ENCODE assay signal across 17 cellular contexts in the genomic region with DNA sequence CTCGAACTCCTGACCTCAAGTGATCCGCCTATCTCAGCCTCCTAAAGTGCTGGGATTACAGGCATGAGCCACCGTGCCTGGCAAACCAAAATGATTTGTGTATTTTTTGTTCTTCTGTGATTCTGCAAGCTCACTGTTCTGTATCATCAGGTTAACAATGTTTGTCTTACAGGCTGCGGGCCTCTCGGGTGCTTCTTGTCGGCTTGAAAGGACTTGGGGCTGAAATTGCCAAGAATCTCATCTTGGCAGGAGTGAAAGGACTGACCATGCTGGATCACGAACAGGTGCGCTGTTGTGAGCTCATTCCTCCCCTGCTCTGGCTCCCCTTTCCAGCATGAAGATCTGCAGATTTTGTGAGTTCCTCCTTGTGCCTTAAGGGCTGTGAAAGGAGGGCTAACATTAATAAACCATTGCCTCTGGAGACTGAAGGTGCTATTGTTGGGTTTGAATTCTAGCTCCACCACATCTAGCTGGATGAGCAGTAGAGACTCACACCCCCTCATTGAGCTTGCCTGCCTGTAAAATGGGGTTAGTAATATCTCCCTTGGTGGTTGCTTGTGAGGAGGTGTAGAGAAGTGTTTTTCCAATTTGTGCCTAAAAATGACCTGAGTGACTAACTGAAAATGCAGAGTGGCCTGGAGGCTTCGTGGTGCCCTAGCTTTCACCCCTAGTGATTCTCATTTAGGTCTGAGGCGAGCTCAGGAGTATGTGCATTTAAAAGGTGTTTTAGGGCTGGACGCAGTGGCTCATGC. TPM values are rescaled to one million over a fixed set of nuclear protein-coding genes. Genes with fewer than 3 reads are reported as not detected.
DNase-seq lines count a peak whose midpoint lies in the region.
"Had no signal": no experiment of that assay in that cellular context is flagged by ENCODE, and none has a peak within 500 bp of the region (broad histone marks: within the 10 kb centered on the region; RNA-seq: fewer than 3 reads in every experiment).

No MANE protein-coding gene starts in this region.

- peak overlapping the region; percentile 32 for H3K27ac Mint-ChIP-seq in activated CD4-positive, alpha-beta T cell treated with anti-CD3 and anti-CD28 coated beads, Interleukin-2, amount 10 ng/mL, durations not matched to agents 7 days and 5 days
- peak overlapping the region; percentile 21 for H3K27ac Mint-ChIP-seq in activated T-helper 2 cell treated with anti-CD3 and anti-CD28 coated beads, Interferon-gamma antibody, Interleukin-2, Interleukin-4, amounts not matched to agents 10 μg/mL and 5 μg/mL and 100 μg/mL, durations not matched to agents 14 hours and 24 hours and 36 hours
- H3K27ac Mint-ChIP-seq: memory B cell had no signal

- H3K4me3 ChIP-seq in muscle layer of duodenum (ENCODE audit: low read depth in 1 of 2, low read length in 2 of 2) (no peak overlapping the region), stomach smooth muscle (ENCODE audit: low read length in 2 of 2) (peak overlapping the region in 1 of 2 donors; percentile 40)
- H3K4me3 ChIP-seq: smooth muscle cell had no signal

- POLR2A ChIA-PET in activated CD4-positive, alpha-beta T cell treated with anti-CD3 and anti-CD28 coated beads, Interleukin-2, amount 10 ng/mL, durations not matched to agents 7 days and 5 days (lab: Charles Lee) = no interaction called here

- intact Hi-C loops in activated T-helper 2 cell treated with anti-CD3 and anti-CD28 coated beads, Interferon-gamma antibody, Interleukin-2, Interleukin-4, amounts not matched to agents 10 μg/mL and 5 μg/mL and 100 μg/mL, durations not matched to agents 14 hours and 24 hours and 36 hours (cut with micrococcal nuclease) = no loop called here

- H3K27me3 ChIP-seq in muscle layer of duodenum (ENCODE audit: low read depth, low read length) (no peaks in the 10 kb centered on the region), stomach smooth muscle (ENCODE audit: control insufficient read depth in 1 of 2, insufficient read depth in 2 of 2, low read length in 2 of 2) (no peaks in the 10 kb centered on the region)

- H3K4me1 ChIP-seq in muscle layer of duodenum (ENCODE audit: control insufficient read depth in 1 of 2, insufficient read depth in 2 of 2, low read length in 2 of 2) = peaks cover 0 to 18% of the 10 kb centered on the region in 2 donors
- peaks cover 29% of the 10 kb centered on the region for H3K4me1 ChIP-seq in stomach smooth muscle (ENCODE audit: control insufficient read depth, insufficient read depth, low read length)

- H3K36me3 ChIP-seq in muscle layer of duodenum (ENCODE audit: control insufficient read depth in 1 of 2, insufficient read depth in 2 of 2, low read length in 2 of 2) (peaks cover 21 to 25% of the 10 kb centered on the region in 2 donors), stomach smooth muscle (ENCODE audit: control insufficient read depth in 2 of 2, insufficient read depth in 2 of 2, low read length in 2 of 2) (peaks cover 13 to 23% of the 10 kb centered on the region in 2 donors)

- H3K4me3 Mint-ChIP-seq in activated CD4-positive, alpha-beta T cell treated with anti-CD3 and anti-CD28 coated beads, Interleukin-2, amount 10 ng/mL, durations not matched to agents 7 days and 5 days = no peak overlapping the region
- H3K4me3 Mint-ChIP-seq in activated T-helper 2 cell treated with anti-CD3 and anti-CD28 coated beads, Interferon-gamma antibody, Interleukin-2, Interleukin-4, amounts not matched to agents 10 μg/mL and 5 μg/mL and 100 μg/mL, durations not matched to agents 14 hours and 24 hours and 36 hours (ENCODE audit: low read depth) = no peak overlapping the region
- H3K4me3 Mint-ChIP-seq: activated naive CD8-positive, alpha-beta T cell treated with anti-CD3 and anti-CD28 coated beads, Interleukin-2, amount 10 ng/mL, durations not matched to agents 7 days and 5 days; central memory CD8-positive, alpha-beta T cell; memory B cell had no signal

- no peak for DNase-seq in activated CD4-positive, alpha-beta T cell treated with anti-CD3 and anti-CD28 coated beads, Interleukin-2, amount 10 ng/mL, durations not matched to agents 7 days and 5 days
- no peak for DNase-seq in activated CD4-positive, alpha-beta T cell treated with anti-CD3 and anti-CD28 coated beads for 48 hours
- no peak for DNase-seq in activated T-helper 2 cell treated with anti-CD3 and anti-CD28 coated beads, Interferon-gamma antibody, Interleukin-2, Interleukin-4, amounts not matched to agents 10 μg/mL and 5 μg/mL and 100 μg/mL, durations not matched to agents 14 hours and 24 hours and 36 hours (ENCODE audit: low spot score)
- no peak for DNase-seq in AML-193 (lab: John Stamatoyannopoulos, UW)
- DNase-seq in NCI-H526 (lab: John Stamatoyannopoulos, UW) = no peak
- no peak for DNase-seq in DMS53 (lab: John Stamatoyannopoulos, UW)
- DNase-seq: activated CD4-positive, alpha-beta T cell treated with anti-CD3 and anti-CD28 coated beads, Interleukin-2, amount 50 U/mL, for 48 hours; activated naive CD8-positive, alpha-beta T cell treated with anti-CD3 and anti-CD28 coated beads, Interleukin-2, amount 10 ng/mL, durations not matched to agents 7 days and 5 days; foreskin melanocyte; IMR-90; NCI-H1105; Right ventricle myocardium superior had no signal

- no peaks in the 10 kb centered on the region for H3K9me3 Mint-ChIP-seq in activated CD4-positive, alpha-beta T cell treated with anti-CD3 and anti-CD28 coated beads, Interleukin-2, amount 10 ng/mL, durations not matched to agents 7 days and 5 days
- H3K9me3 Mint-ChIP-seq in activated T-helper 2 cell treated with anti-CD3 and anti-CD28 coated beads, Interferon-gamma antibody, Interleukin-2, Interleukin-4, amounts not matched to agents 10 μg/mL and 5 μg/mL and 100 μg/mL, durations not matched to agents 14 hours and 24 hours and 36 hours = no peaks in the 10 kb centered on the region
- H3K9me3 Mint-ChIP-seq: activated naive CD8-positive, alpha-beta T cell treated with anti-CD3 and anti-CD28 coated beads, Interleukin-2, amount 10 ng/mL, durations not matched to agents 7 days and 5 days; central memory CD8-positive, alpha-beta T cell; memory B cell had no signal

- H3K9me3 ChIP-seq in muscle layer of duodenum (ENCODE audit: control insufficient read depth in 1 of 2, low read length in 2 of 2) (no peaks in the 10 kb centered on the region), stomach smooth muscle (ENCODE audit: control insufficient read depth in 2 of 2, low read length in 2 of 2) (no peaks in the 10 kb centered on the region)

- CTCF ChIA-PET in activated CD4-positive, alpha-beta T cell treated with anti-CD3 and anti-CD28 coated beads, Interleukin-2, amount 10 ng/mL, durations not matched to agents 7 days and 5 days (lab: Charles Lee) = interaction anchor here (0.5 to 4.6 kb wide), 7 partner anchors 11 to 124 kb away, joined by 3 to 24 read pairs (median 5); a partner anchor contains a TSS

- peak overlapping the region; percentile 6 to 21 for H3K9ac ChIP-seq in stomach smooth muscle (ENCODE audit: low read length in 2 of 2)

- peaks cover 59% of the 10 kb centered on the region for H3K36me3 Mint-ChIP-seq in activated CD4-positive, alpha-beta T cell treated with anti-CD3 and anti-CD28 coated beads, Interleukin-2, amount 10 ng/mL, durations not matched to agents 7 days and 5 days (ENCODE audit: low read depth)
- peaks cover 63% of the 10 kb centered on the region for H3K36me3 Mint-ChIP-seq in activated T-helper 2 cell treated with anti-CD3 and anti-CD28 coated beads, Interferon-gamma antibody, Interleukin-2, Interleukin-4, amounts not matched to agents 10 μg/mL and 5 μg/mL and 100 μg/mL, durations not matched to agents 14 hours and 24 hours and 36 hours (ENCODE audit: low read depth)

- peak overlapping the region; percentile 51 for H3K27ac ChIP-seq in muscle layer of duodenum (ENCODE audit: low read length)
- H3K27ac ChIP-seq in stomach smooth muscle (ENCODE audit: low read length) = peak overlapping the region; percentile 76

- H3K4me1 Mint-ChIP-seq in activated CD4-positive, alpha-beta T cell treated with anti-CD3 and anti-CD28 coated beads, Interleukin-2, amount 10 ng/mL, durations not matched to agents 7 days and 5 days = peaks cover 53% of the 10 kb centered on the region
- peaks cover 36% of the 10 kb centered on the region for H3K4me1 Mint-ChIP-seq in activated T-helper 2 cell treated with anti-CD3 and anti-CD28 coated beads, Interferon-gamma antibody, Interleukin-2, Interleukin-4, amounts not matched to agents 10 μg/mL and 5 μg/mL and 100 μg/mL, durations not matched to agents 14 hours and 24 hours and 36 hours (ENCODE audit: low read depth)

- H3K27me3 Mint-ChIP-seq in activated CD4-positive, alpha-beta T cell treated with anti-CD3 and anti-CD28 coated beads, Interleukin-2, amount 10 ng/mL, durations not matched to agents 7 days and 5 days = no peaks in the 10 kb centered on the region
- H3K27me3 Mint-ChIP-seq in activated T-helper 2 cell treated with anti-CD3 and anti-CD28 coated beads, Interferon-gamma antibody, Interleukin-2, Interleukin-4, amounts not matched to agents 10 μg/mL and 5 μg/mL and 100 μg/mL, durations not matched to agents 14 hours and 24 hours and 36 hours (ENCODE audit: low read depth) = no peaks in the 10 kb centered on the region
- H3K27me3 Mint-ChIP-seq: activated naive CD8-positive, alpha-beta T cell treated with anti-CD3 and anti-CD28 coated beads, Interleukin-2, amount 10 ng/mL, durations not matched to agents 7 days and 5 days; central memory CD8-positive, alpha-beta T cell; memory B cell had no signal

RNA-seq across cellular contexts. Expression of a gene that starts 12.9 kb away (rescaled TPM):
- 100 to 1,000 TPM; 162 to 168 TPM for total RNA-seq in activated CD4-positive, alpha-beta T cell treated with anti-CD3 and anti-CD28 coated beads, Interleukin-2, amount 10 ng/mL, durations not matched to agents 7 days and 5 days
- total RNA-seq in activated T-helper 2 cell treated with anti-CD3 and anti-CD28 coated beads, Interferon-gamma antibody, Interleukin-2, Interleukin-4, amounts not matched to agents 10 μg/mL and 5 μg/mL and 100 μg/mL, durations not matched to agents 14 hours and 24 hours and 36 hours = 151 and 154 TPM in 2 replicates

RNA-seq across cellular contexts. Expression of a gene that starts 29.9 kb away (rescaled TPM):
- total RNA-seq in activated CD4-positive, alpha-beta T cell treated with anti-CD3 and anti-CD28 coated beads, Interleukin-2, amount 10 ng/mL, durations not matched to agents 7 days and 5 days = 100 to 1,000 TPM in 1 of 2 experiments, 10 to 100 TPM in 1; 99.5 to 115 TPM
- 97.1 and 104 TPM in 2 replicates for total RNA-seq in activated T-helper 2 cell treated with anti-CD3 and anti-CD28 coated beads, Interferon-gamma antibody, Interleukin-2, Interleukin-4, amounts not matched to agents 10 μg/mL and 5 μg/mL and 100 μg/mL, durations not matched to agents 14 hours and 24 hours and 36 hours
